10 cellular contexts compared by ENCODE assay signal in the genomic region with DNA sequence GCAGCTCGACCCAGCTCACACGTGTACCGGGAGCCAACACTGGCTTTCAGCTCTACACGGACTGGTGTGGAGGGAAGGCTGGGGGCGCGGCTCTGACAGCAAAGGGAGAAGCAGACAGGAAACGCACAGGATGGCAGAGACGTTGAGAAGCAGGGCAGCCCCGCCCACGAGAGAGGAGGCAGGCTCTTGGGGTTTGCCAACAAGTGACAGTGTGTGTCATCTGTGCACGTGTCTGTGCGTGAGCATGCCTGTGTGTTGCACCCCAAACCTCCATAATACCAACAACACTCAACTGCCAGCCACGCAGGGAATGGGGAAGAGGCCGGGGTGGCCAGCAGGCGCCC.
A peak's percentile ranks its signal among the peaks of the same experiment; 100 is the strongest.
DNase-seq lines count a peak whose midpoint lies in the region; ATAC-seq and TF ChIP-seq lines count a peak whose summit lies in the region.
"Had no signal": no experiment of that assay in that cellular context is flagged by ENCODE, and none has a peak within 500 bp of the region (broad histone marks: within the 10 kb centered on the region; RNA-seq: fewer than 3 reads in every experiment).

No MANE protein-coding gene starts in this region.

- no peak overlapping the region for H2AFZ ChIP-seq in GM23338

- H3K4me3 Mint-ChIP-seq in GM23338, result no peak overlapping the region

- peaks cover 22% of the 10 kb centered on the region for H3K9me3 Mint-ChIP-seq in GM23338

- H3K27ac Mint-ChIP-seq in GM23338, result peak overlapping the region; percentile 41; the same call in 1 of the 2 replicates

- H3K27me3 Mint-ChIP-seq in GM23338 (ENCODE audit: insufficient read depth, low read depth, poor library complexity), result peaks cover 10% of the 10 kb centered on the region

- no peaks in the 10 kb centered on the region for H3F3A ChIP-seq in GM23338 (replicated peaks; ENCODE audit: low read depth)

- H3K9ac ChIP-seq in duodenal mucosa (ENCODE audit: low read depth in 1 of 2, low read length in 2 of 2), result no peak overlapping the region

- no peaks in the 10 kb centered on the region for H3K4me1 ChIP-seq in GM23338 (ENCODE audit: insufficient read depth)
- H3K4me1 ChIP-seq in duodenal mucosa (ENCODE audit: control insufficient read depth in 1 of 2, insufficient read depth in 2 of 2, low read length in 2 of 2), result peaks cover 0 to 8% of the 10 kb centered on the region in 2 donors

- H3K36me3 ChIP-seq in GM23338 (ENCODE audit: insufficient read depth) (no peaks in the 10 kb centered on the region), duodenal mucosa (ENCODE audit: control insufficient read depth in 1 of 2, insufficient read depth in 2 of 2, low read length in 2 of 2) (peaks cover 0 to 32% of the 10 kb centered on the region in 2 donors)
- H3K36me3 ChIP-seq: breast epithelium had no signal

- peaks cover 74% of the 10 kb centered on the region for H3K36me3 Mint-ChIP-seq in GM23338 (ENCODE audit: low read depth)

- no peak overlapping the region for H3K4me3 ChIP-seq in GM23338
- H3K4me3 ChIP-seq in duodenal mucosa (ENCODE audit: low read depth in 1 of 2, low read length in 2 of 2), result peak overlapping the region; percentile 36 to 59
- H3K4me3 ChIP-seq: breast epithelium had no signal

- no peak for DNase-seq in GM23338 (ENCODE audit: low spot score)
- DNase-seq in activated CD4-positive, alpha-beta T cell treated with anti-CD3 and anti-CD28 coated beads, Interleukin-2, amount 50 U/mL, for 24 hours (ENCODE audit: low read depth in 1 of 2, low spot score in 1 of 2), result peak; percentile 68 to 89
- DNase-seq in stimulated activated CD4-positive, alpha-beta T cell treated with anti-CD3 and anti-CD28 coated beads, TNF-alpha, amount 100 ng/mL, for 24 hours (ENCODE audit: low read depth in 3 of 3), result peak; percentile 74 to 91 (median 89)
- no peak for DNase-seq in left lobe of liver (ENCODE audit: low spot score)
- DNase-seq in inferior parietal cortex (ENCODE audit: extremely low spot score), result no peak
- no peak for DNase-seq in NCI-H1105 treated with DMSO at 0.1 percent for 48 hours (lab: John Stamatoyannopoulos, UW)
- DNase-seq: NCI-H2171 treated with DMSO at 0.1 percent for 48 hours had no signal

- H3K79me2 ChIP-seq in GM23338 (replicated peaks; ENCODE audit: insufficient read depth), result no peaks in the 10 kb centered on the region

- H3K4me2 ChIP-seq in GM23338, result no peak overlapping the region

- no peak for ATAC-seq in GM23338
- ATAC-seq in left lobe of liver, result no peak
- ATAC-seq in HG02588 (IDR thresholded peaks at IDR 0.05; ENCODE audit: unreplicated experiment), result no peak

- H3K9me3 ChIP-seq in duodenal mucosa (ENCODE audit: control insufficient read depth in 1 of 2, low read length in 2 of 2), result peaks cover 0 to 3% of the 10 kb centered on the region in 2 donors
- H3K9me3 ChIP-seq: breast epithelium had no signal

- TF ChIP-seq CTCF in GM23338 (conservative IDR thresholded peaks at IDR 0.05; ENCODE audit: low read depth in 2 of 2), result no peak

- H3K4me1 Mint-ChIP-seq in GM23338, result no peaks in the 10 kb centered on the region

- H3K9me2 ChIP-seq in GM23338 (ENCODE audit: insufficient read depth), result no peaks in the 10 kb centered on the region

- H3K27ac ChIP-seq in GM23338 (ENCODE audit: low read depth) (no peak overlapping the region), duodenal mucosa (ENCODE audit: low read depth, low read length) (no peak overlapping the region)
- H3K27ac ChIP-seq: breast epithelium had no signal

- H3K27me3 ChIP-seq in GM23338 (ENCODE audit: insufficient read depth) (no peaks in the 10 kb centered on the region), duodenal mucosa (ENCODE audit: control insufficient read depth in 1 of 2, insufficient read depth in 2 of 2, low read length in 2 of 2) (no peaks in the 10 kb centered on the region)
- H3K27me3 ChIP-seq: breast epithelium had no signal

- no peaks in the 10 kb centered on the region for H4K20me1 ChIP-seq in GM23338 (replicated peaks; ENCODE audit: insufficient read depth)

TF ChIP-seq in GM23338, 12 proteins besides CTCF, POLR2A, EP300 and RAD21 (continues in another document):
- TF ChIP-seq, protein P1, sequence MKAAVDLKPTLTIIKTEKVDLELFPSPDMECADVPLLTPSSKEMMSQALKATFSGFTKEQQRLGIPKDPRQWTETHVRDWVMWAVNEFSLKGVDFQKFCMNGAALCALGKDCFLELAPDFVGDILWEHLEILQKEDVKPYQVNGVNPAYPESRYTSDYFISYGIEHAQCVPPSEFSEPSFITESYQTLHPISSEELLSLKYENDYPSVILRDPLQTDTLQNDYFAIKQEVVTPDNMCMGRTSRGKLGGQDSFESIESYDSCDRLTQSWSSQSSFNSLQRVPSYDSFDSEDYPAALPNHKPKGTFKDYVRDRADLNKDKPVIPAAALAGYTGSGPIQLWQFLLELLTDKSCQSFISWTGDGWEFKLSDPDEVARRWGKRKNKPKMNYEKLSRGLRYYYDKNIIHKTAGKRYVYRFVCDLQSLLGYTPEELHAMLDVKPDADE (IDR thresholded peaks at IDR 0.05), result no peak
- no peak for TF ChIP-seq NANOG (IDR thresholded peaks at IDR 0.05; ENCODE audit: borderline replicate concordance)
- no peak for TF ChIP-seq STAT1 (IDR thresholded peaks at IDR 0.05; ENCODE audit: unreplicated experiment)
- TF ChIP-seq, protein P2, sequence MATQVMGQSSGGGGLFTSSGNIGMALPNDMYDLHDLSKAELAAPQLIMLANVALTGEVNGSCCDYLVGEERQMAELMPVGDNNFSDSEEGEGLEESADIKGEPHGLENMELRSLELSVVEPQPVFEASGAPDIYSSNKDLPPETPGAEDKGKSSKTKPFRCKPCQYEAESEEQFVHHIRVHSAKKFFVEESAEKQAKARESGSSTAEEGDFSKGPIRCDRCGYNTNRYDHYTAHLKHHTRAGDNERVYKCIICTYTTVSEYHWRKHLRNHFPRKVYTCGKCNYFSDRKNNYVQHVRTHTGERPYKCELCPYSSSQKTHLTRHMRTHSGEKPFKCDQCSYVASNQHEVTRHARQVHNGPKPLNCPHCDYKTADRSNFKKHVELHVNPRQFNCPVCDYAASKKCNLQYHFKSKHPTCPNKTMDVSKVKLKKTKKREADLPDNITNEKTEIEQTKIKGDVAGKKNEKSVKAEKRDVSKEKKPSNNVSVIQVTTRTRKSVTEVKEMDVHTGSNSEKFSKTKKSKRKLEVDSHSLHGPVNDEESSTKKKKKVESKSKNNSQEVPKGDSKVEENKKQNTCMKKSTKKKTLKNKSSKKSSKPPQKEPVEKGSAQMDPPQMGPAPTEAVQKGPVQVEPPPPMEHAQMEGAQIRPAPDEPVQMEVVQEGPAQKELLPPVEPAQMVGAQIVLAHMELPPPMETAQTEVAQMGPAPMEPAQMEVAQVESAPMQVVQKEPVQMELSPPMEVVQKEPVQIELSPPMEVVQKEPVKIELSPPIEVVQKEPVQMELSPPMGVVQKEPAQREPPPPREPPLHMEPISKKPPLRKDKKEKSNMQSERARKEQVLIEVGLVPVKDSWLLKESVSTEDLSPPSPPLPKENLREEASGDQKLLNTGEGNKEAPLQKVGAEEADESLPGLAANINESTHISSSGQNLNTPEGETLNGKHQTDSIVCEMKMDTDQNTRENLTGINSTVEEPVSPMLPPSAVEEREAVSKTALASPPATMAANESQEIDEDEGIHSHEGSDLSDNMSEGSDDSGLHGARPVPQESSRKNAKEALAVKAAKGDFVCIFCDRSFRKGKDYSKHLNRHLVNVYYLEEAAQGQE (IDR thresholded peaks at IDR 0.05; ENCODE audit: unreplicated experiment), result no peak
- no peak for TF ChIP-seq ZNF331 (CRISPR knock-in tag; IDR thresholded peaks at IDR 0.05; ENCODE audit: low read depth)
- no peak for TF ChIP-seq EZH2phosphoT487 (IDR thresholded peaks at IDR 0.05; ENCODE audit: unreplicated experiment)

Comparison
In these comparisons a context has a peak if more than half of its experiments do, and no peak if none do; other contexts are left out.
1. DNase-seq: peak in activated CD4-positive, alpha-beta T cell treated with anti-CD3 and anti-CD28 coated beads, Interleukin-2, amount 50 U/mL, for 24 hours (2 of 2) and stimulated activated CD4-positive, alpha-beta T cell treated with anti-CD3 and anti-CD28 coated beads, TNF-alpha, amount 100 ng/mL, for 24 hours (3 of 3); none in GM23338 (single experiment), left lobe of liver (single experiment), inferior parietal cortex (single experiment) and NCI-H1105 treated with DMSO at 0.1 percent for 48 hours (single experiment).